In genomic region chr10:27529010-27529783, GRCh38 we compare ENCODE assay signal across 15 cellular contexts. TPM values are rescaled to one million over a fixed set of nuclear protein-coding genes. Genes with fewer than 3 reads are reported as not detected.
A peak's percentile ranks its signal among the peaks of the same experiment; 100 is the strongest.
DNase-seq lines count a peak whose midpoint lies in the region; ATAC-seq and TF ChIP-seq lines count a peak whose summit lies in the region.
"Had no signal": no experiment of that assay in that cellular context is flagged by ENCODE, and none has a peak within 500 bp of the region (broad histone marks: within the 10 kb centered on the region; RNA-seq: fewer than 3 reads in every experiment).

No MANE protein-coding gene starts in this region.

- no peak overlapping the region for H2AFZ ChIP-seq in smooth muscle cell (ENCODE audit: low read depth)

- CTCF ChIA-PET in HEK293T (lab: Yijun Ruan, JAX), result no interaction called here

- peaks cover 66% of the 10 kb centered on the region for H3K4me1 Mint-ChIP-seq in activated T-cell treated with anti-CD3 and anti-CD28 coated beads, Interleukin-2, amount 50 U/mL, for 24 hours (ENCODE audit: low read depth)
- H3K4me1 Mint-ChIP-seq in activated T-cell treated with anti-CD3 and anti-CD28 coated beads, Interleukin-2, amount 50 U/mL, for 4 hours (ENCODE audit: low read depth), result peaks cover 63% of the 10 kb centered on the region
- H3K4me1 Mint-ChIP-seq in T-helper 17 cell, result peaks cover 43% of the 10 kb centered on the region

- no peak for TF ChIP-seq POLR2A in esophagus squamous epithelium (IDR thresholded peaks at IDR 0.05)

- WGBS in esophagus squamous epithelium, 2 donors, result 86 to 95% methylated on average over 3 of the region's 3 CpGs
- 99% methylated on average over 3 of the region's 3 CpGs for WGBS in smooth muscle cell (ENCODE audit: low lambda C conversion rate)

- H3F3A ChIP-seq in smooth muscle cell (ENCODE audit: low read depth), result peaks cover 6% of the 10 kb centered on the region

- POLR2A ChIA-PET in HEK293T (lab: Yijun Ruan, JAX), result no interaction called here

- H3K4me2 ChIP-seq in smooth muscle cell, result no peak overlapping the region

- H3K4me3 ChIP-seq in esophagus squamous epithelium (no peak overlapping the region), smooth muscle cell (no peak overlapping the region)
- H3K4me3 ChIP-seq: HAP-1, right atrium auricular region, transverse colon had no signal

- no peaks in the 10 kb centered on the region for H3K9me3 ChIP-seq in T-helper 17 cell (ENCODE audit: control insufficient read depth, low read length, poor library complexity, severe bottlenecking)
- no peaks in the 10 kb centered on the region for H3K9me3 ChIP-seq in esophagus squamous epithelium
- no peaks in the 10 kb centered on the region for H3K9me3 ChIP-seq in smooth muscle cell (replicated peaks; ENCODE audit: low read depth)
- H3K9me3 ChIP-seq: HAP-1, right atrium auricular region, transverse colon had no signal

- no peak for ATAC-seq in activated T-cell treated with anti-CD3 and anti-CD28 coated beads, Interleukin-2, amount 50 U/mL, for 4 hours
- no peak for ATAC-seq in T-helper 17 cell
- ATAC-seq in HG02885 (IDR thresholded peaks at IDR 0.05; ENCODE audit: poor library complexity, unreplicated experiment), result no peak

- peak overlapping the region; percentile 73 for H3K27ac Mint-ChIP-seq in activated T-cell treated with anti-CD3 and anti-CD28 coated beads, Interleukin-2, amount 50 U/mL, for 24 hours
- peak overlapping the region; percentile 88 for H3K27ac Mint-ChIP-seq in T-helper 17 cell
- H3K27ac Mint-ChIP-seq: B cell had no signal

- H3K27ac ChIP-seq in esophagus squamous epithelium, result peak overlapping the region in 3 of 4 donors; percentile 15 to 68 (median 19)
- peak overlapping the region; percentile 1 for H3K27ac ChIP-seq in smooth muscle cell (ENCODE audit: low read depth)
- H3K27ac ChIP-seq: right atrium auricular region, transverse colon had no signal

- no peaks in the 10 kb centered on the region for H3K9me3 Mint-ChIP-seq in activated T-cell treated with anti-CD3 and anti-CD28 coated beads, Interleukin-2, amount 50 U/mL, for 24 hours
- H3K9me3 Mint-ChIP-seq in activated T-cell treated with anti-CD3 and anti-CD28 coated beads, Interleukin-2, amount 50 U/mL, for 4 hours, result no peaks in the 10 kb centered on the region

- TF ChIP-seq CTCF in esophagus squamous epithelium (IDR thresholded peaks at IDR 0.05), result peak in 1 of 6 experiments; percentile 2
- no peak for TF ChIP-seq CTCF in smooth muscle cell (IDR thresholded peaks at IDR 0.05; ENCODE audit: borderline replicate concordance, insufficient read depth, poor library complexity, severe bottlenecking)

- H3K27me3 ChIP-seq in esophagus squamous epithelium (no peaks in the 10 kb centered on the region), smooth muscle cell (ENCODE audit: low read depth) (no peaks in the 10 kb centered on the region)
- H3K27me3 ChIP-seq: right atrium auricular region, transverse colon had no signal

- peaks cover 0 to 10% (median 0%) of the 10 kb centered on the region in 3 donors for H3K36me3 ChIP-seq in esophagus squamous epithelium
- peaks cover 8% of the 10 kb centered on the region for H3K36me3 ChIP-seq in smooth muscle cell (ENCODE audit: low read depth)

- H3K4me1 ChIP-seq in esophagus squamous epithelium (peaks cover 0 to 47% (median 20%) of the 10 kb centered on the region in 3 donors), smooth muscle cell (ENCODE audit: low read depth) (no peaks in the 10 kb centered on the region)

- no peaks in the 10 kb centered on the region for H3K27me3 Mint-ChIP-seq in activated T-cell treated with anti-CD3 and anti-CD28 coated beads, Interleukin-2, amount 50 U/mL, for 24 hours
- no peaks in the 10 kb centered on the region for H3K27me3 Mint-ChIP-seq in activated T-cell treated with anti-CD3 and anti-CD28 coated beads, Interleukin-2, amount 50 U/mL, for 4 hours (ENCODE audit: low read depth)
- no peaks in the 10 kb centered on the region for H3K27me3 Mint-ChIP-seq in T-helper 17 cell
- H3K27me3 Mint-ChIP-seq: B cell had no signal

- DNase-seq in activated T-cell treated with anti-CD3 and anti-CD28 coated beads, Interleukin-2, amount 50 U/mL, for 24 hours, result no peak
- no peak for DNase-seq in activated T-cell treated with anti-CD3 and anti-CD28 coated beads, Interleukin-2, amount 50 U/mL, for 4 hours
- no peak for DNase-seq in T-helper 17 cell
- no peak for DNase-seq in esophagus squamous epithelium (lab: John Stamatoyannopoulos, UW)
- no peak for DNase-seq in smooth muscle cell (lab: John Stamatoyannopoulos, UW; ENCODE audit: unreplicated experiment)
- DNase-seq in HEK293T (ENCODE audit: extremely low spot score), result no peak
- DNase-seq in activated CD8-positive, alpha-beta memory T cell treated with anti-CD3 and anti-CD28 coated beads for 24 hours, result no peak
- DNase-seq: activated gamma-delta T cell treated with Interleukin-2 at 50 U/mL for 16 hours, Karpas-422, mammary epithelial cell, transverse colon had no signal

- intact Hi-C loops in esophagus squamous epithelium (cut with DNase I), result no loop called here

- H3K4me3 Mint-ChIP-seq in activated T-cell treated with anti-CD3 and anti-CD28 coated beads, Interleukin-2, amount 50 U/mL, for 24 hours, result no peak overlapping the region
- no peak overlapping the region for H3K4me3 Mint-ChIP-seq in activated T-cell treated with anti-CD3 and anti-CD28 coated beads, Interleukin-2, amount 50 U/mL, for 4 hours
- H3K4me3 Mint-ChIP-seq in T-helper 17 cell, result no peak overlapping the region
- H3K4me3 Mint-ChIP-seq: B cell had no signal

- H3K9ac ChIP-seq in smooth muscle cell (ENCODE audit: low read depth), result no peak overlapping the region

- H4K20me1 ChIP-seq in smooth muscle cell (ENCODE audit: low read depth), result peaks cover 97% of the 10 kb centered on the region

- peaks cover 46% of the 10 kb centered on the region for H3K36me3 Mint-ChIP-seq in activated T-cell treated with anti-CD3 and anti-CD28 coated beads, Interleukin-2, amount 50 U/mL, for 24 hours (ENCODE audit: low read depth)
- H3K36me3 Mint-ChIP-seq in activated T-cell treated with anti-CD3 and anti-CD28 coated beads, Interleukin-2, amount 50 U/mL, for 4 hours (ENCODE audit: insufficient read depth), result peaks cover 27% of the 10 kb centered on the region
- peaks cover 4% of the 10 kb centered on the region for H3K36me3 Mint-ChIP-seq in T-helper 17 cell (ENCODE audit: low read depth)

- H3K79me2 ChIP-seq in smooth muscle cell (ENCODE audit: low read depth), result peaks cover 81% of the 10 kb centered on the region

TF ChIP-seq in HEK293T, 16 proteins besides CTCF, POLR2A, EP300 and RAD21:
- TF ChIP-seq SP1 (IDR thresholded peaks at IDR 0.05) (no peak), FOXK2 (IDR thresholded peaks at IDR 0.05) (no peak), CTBP1 (IDR thresholded peaks at IDR 0.05; ENCODE audit: borderline replicate concordance) (no peak), L3MBTL2 (conservative IDR thresholded peaks at IDR 0.05) (no peak), ARNT (IDR thresholded peaks at IDR 0.05) (no peak), NFRKB (IDR thresholded peaks at IDR 0.05) (no peak)

RNA-seq across cellular contexts. Expression of gene RAB18, which starts 25.1 kb away (rescaled TPM):
- 10 to 100 TPM; 57.7 to 63.2 (median 63.0) TPM for total RNA-seq in activated T-cell treated with anti-CD3 and anti-CD28 coated beads, Interleukin-2, amount 50 U/mL, for 4 hours
- total RNA-seq in T-helper 17 cell (100 to 1,000 TPM; 101 to 112 TPM), esophagus squamous epithelium (10 to 100 TPM; 40.4 to 72.6 (median 56.9) TPM), smooth muscle cell (64.1 and 81.4 TPM in 2 replicates)
- 122 and 124 TPM in 2 replicates for polyA plus RNA-seq in smooth muscle cell
